ENCODE assay signal across 12 cellular contexts in genomic region chr2:228689049-228689448, GRCh38.
DNase-seq lines count a peak whose midpoint lies in the region; ATAC-seq and TF ChIP-seq lines count a peak whose summit lies in the region.
"Had no signal": no experiment of that assay in that cellular context is flagged by ENCODE, and none has a peak within 500 bp of the region (broad histone marks: within the 10 kb centered on the region; RNA-seq: fewer than 3 reads in every experiment).

No MANE protein-coding gene starts in this region.

- no peaks in the 10 kb centered on the region for H4K20me1 ChIP-seq in Karpas-422 (ENCODE audit: insufficient read depth, low read depth, low read length)

- DNase-seq in BE2C = peak; percentile 10
- peak; percentile 14 for DNase-seq in MG63
- DNase-seq in WERI-Rb-1 = peak; percentile 22
- no peak for DNase-seq in left lobe of liver (ENCODE audit: low spot score)
- DNase-seq in activated naive CD4-positive, alpha-beta T cell treated with anti-CD3 and anti-CD28 coated beads, Interleukin-2, amount 50 U/mL, for 72 hours (ENCODE audit: low spot score in 2 of 2) = no peak
- DNase-seq in Karpas-422 = no peak
- DNase-seq in colonic mucosa = no peak
- DNase-seq: activated CD8-positive, alpha-beta memory T cell treated with anti-CD3 and anti-CD28 coated beads, Interleukin-2, amount 50 U/mL, for 48 hours; SIG-M5; stimulated activated CD4-positive, alpha-beta T cell treated with anti-CD3 and anti-CD28 coated beads, Interleukin-2, amount 100 ng/mL, for 48 hours had no signal

- ATAC-seq in left lobe of liver (peak; percentile 26), HG03378 (IDR thresholded peaks at IDR 0.05; ENCODE audit: unreplicated experiment) (no peak)
- no peak for ATAC-seq in activated naive CD4-positive, alpha-beta T cell treated with anti-CD3 and anti-CD28 coated beads, Interleukin-2, amount 50 U/mL, for 72 hours

- H3K4me3 ChIP-seq in BE2C (ENCODE audit: low read depth, low read length) (no peak overlapping the region), MG63 (no peak overlapping the region), WERI-Rb-1 (ENCODE audit: low read depth, low read length) (no peak overlapping the region), Karpas-422 (ENCODE audit: low read length) (no peak overlapping the region), colonic mucosa (no peak overlapping the region)
- H3K4me3 ChIP-seq: vagina had no signal

- no peak overlapping the region for H3K27ac ChIP-seq in WERI-Rb-1
- no peak overlapping the region for H3K27ac ChIP-seq in Karpas-422 (ENCODE audit: low read length)
- no peak overlapping the region for H3K27ac ChIP-seq in colonic mucosa
- H3K27ac ChIP-seq: vagina had no signal

- H3K9me3 Mint-ChIP-seq in activated naive CD4-positive, alpha-beta T cell treated with anti-CD3 and anti-CD28 coated beads, Interleukin-2, amount 50 U/mL, for 72 hours = peaks cover 18 to 28% of the 10 kb centered on the region in 2 donors

- H3K79me2 ChIP-seq in Karpas-422 (ENCODE audit: low read length) = no peaks in the 10 kb centered on the region

- H3K9me3 ChIP-seq in BE2C = peaks cover 2% of the 10 kb centered on the region; the same call in 1 of the 2 replicates
- peaks cover 4% of the 10 kb centered on the region; the same call in 1 of the 2 replicates for H3K9me3 ChIP-seq in MG63
- no peaks in the 10 kb centered on the region for H3K9me3 ChIP-seq in WERI-Rb-1 (ENCODE audit: severe bottlenecking)
- no peaks in the 10 kb centered on the region for H3K9me3 ChIP-seq in Karpas-422 (ENCODE audit: low read length)
- no peaks in the 10 kb centered on the region for H3K9me3 ChIP-seq in colonic mucosa
- H3K9me3 ChIP-seq: vagina had no signal

- no peaks in the 10 kb centered on the region for H3K36me3 ChIP-seq in BE2C
- no peaks in the 10 kb centered on the region for H3K36me3 ChIP-seq in MG63
- no peaks in the 10 kb centered on the region for H3K36me3 ChIP-seq in WERI-Rb-1
- no peaks in the 10 kb centered on the region for H3K36me3 ChIP-seq in Karpas-422 (ENCODE audit: insufficient read depth, low read length)
- no peaks in the 10 kb centered on the region for H3K36me3 ChIP-seq in colonic mucosa
- H3K36me3 ChIP-seq: vagina had no signal

- H3K36me3 Mint-ChIP-seq in activated naive CD4-positive, alpha-beta T cell treated with anti-CD3 and anti-CD28 coated beads, Interleukin-2, amount 50 U/mL, for 72 hours = no peaks in the 10 kb centered on the region

- intact Hi-C loops in colonic mucosa (cut with DNase I) = loop anchor here (10.0 kb wide), 1 partner anchor 896 kb away; no protein-coding TSS in a partner anchor

- H3K9me2 ChIP-seq in Karpas-422 (replicated peaks; ENCODE audit: insufficient read depth, low read length) = no peaks in the 10 kb centered on the region

- H3K27me3 ChIP-seq in BE2C (no peaks in the 10 kb centered on the region), MG63 (no peaks in the 10 kb centered on the region), WERI-Rb-1 (ENCODE audit: insufficient read depth, low read depth, severe bottlenecking) (peaks cover 60% of the 10 kb centered on the region), Karpas-422 (ENCODE audit: low read length) (no peaks in the 10 kb centered on the region), colonic mucosa (no peaks in the 10 kb centered on the region)
- H3K27me3 ChIP-seq: vagina had no signal

- H2AFZ ChIP-seq in Karpas-422 (ENCODE audit: low read length) = no peak overlapping the region

- no peak overlapping the region for H3K4me2 ChIP-seq in Karpas-422 (ENCODE audit: low read depth, low read length, poor library complexity, severe bottlenecking)

- no peaks in the 10 kb centered on the region for H3K4me1 ChIP-seq in BE2C
- H3K4me1 ChIP-seq in Karpas-422 (ENCODE audit: low read length) = peaks cover 6% of the 10 kb centered on the region
- no peaks in the 10 kb centered on the region for H3K4me1 ChIP-seq in colonic mucosa
- H3K4me1 ChIP-seq: vagina had no signal

- TF ChIP-seq CTCF in BE2C (IDR thresholded peaks at IDR 0.05; ENCODE audit: low read depth, low read length) = no peak
- peak; percentile 22; the same call in 1 of the 2 replicates for TF ChIP-seq CTCF in WERI-Rb-1 (IDR thresholded peaks at IDR 0.05; ENCODE audit: low read depth, low read length)
- no peak for TF ChIP-seq CTCF in colonic mucosa (IDR thresholded peaks at IDR 0.05)

- no peak overlapping the region for H3K27ac Mint-ChIP-seq in activated naive CD4-positive, alpha-beta T cell treated with anti-CD3 and anti-CD28 coated beads, Interleukin-2, amount 50 U/mL, for 72 hours

- H3K9ac ChIP-seq in Karpas-422 (ENCODE audit: low read length) (no peak overlapping the region), colonic mucosa (ENCODE audit: low read depth in 2 of 2, low read length in 2 of 2) (no peak overlapping the region)

Comparison
In these comparisons a context has a peak if more than half of its experiments do, and no peak if none do; other contexts are left out.
1. DNase-seq: peak in BE2C (single experiment), MG63 (single experiment) and WERI-Rb-1 (single experiment); none in left lobe of liver (single experiment), activated naive CD4-positive, alpha-beta T cell treated with anti-CD3 and anti-CD28 coated beads, Interleukin-2, amount 50 U/mL, for 72 hours (0 of 2), Karpas-422 (single experiment) and colonic mucosa (single experiment).